8 cellular contexts compared by ENCODE assay signal in genomic region chr14:50116221-50116956, GRCh38. TPM values are rescaled to one million over a fixed set of nuclear protein-coding genes. Genes with fewer than 3 reads are reported as not detected.
A peak's percentile ranks its signal among the peaks of the same experiment; 100 is the strongest.
DNase-seq lines count a peak whose midpoint lies in the region; ATAC-seq and TF ChIP-seq lines count a peak whose summit lies in the region.

Gene VCPKMT, minus strand, starts transcription at chr14:50116572. Its CDS starts 20 bp downstream, at chr14:50116552.

- H3K9ac ChIP-seq in rectal smooth muscle tissue (ENCODE audit: low read length) = peak within 1 kb of the TSS; percentile 95

- H3K4me3 ChIP-seq in astrocyte of the cerebellum (ENCODE audit: low read depth, low read length) (peak within 1 kb of the TSS; percentile 80), hepatocyte (peak within 1 kb of the TSS; percentile 54), rectal smooth muscle tissue (ENCODE audit: low read length) (peak within 1 kb of the TSS; percentile 84), aorta (ENCODE audit: low read length in 2 of 2) (peak within 1 kb of the TSS; percentile 85)

- H3K9me3 ChIP-seq in hepatocyte (ENCODE audit: low read depth) (no peaks in the 10 kb centered on the region), aorta (ENCODE audit: control insufficient read depth, low read length) (no peaks in the 10 kb centered on the region)

- ATAC-seq in GM18511 (IDR thresholded peaks at IDR 0.05; ENCODE audit: unreplicated experiment) (peak; percentile 96), HG03025 (IDR thresholded peaks at IDR 0.05; ENCODE audit: low FRiP score, unreplicated experiment) (peak; percentile 81), aorta (ENCODE audit: low FRiP score) (peak; percentile 99)

- TF ChIP-seq CTCF in astrocyte of the cerebellum (IDR thresholded peaks at IDR 0.05; ENCODE audit: low read depth, low read length, missing control alignments) = no peak
- TF ChIP-seq CTCF in hepatocyte (IDR thresholded peaks at IDR 0.05; ENCODE audit: poor library complexity) = no peak

- H3K36me3 ChIP-seq in hepatocyte (replicated peaks; ENCODE audit: insufficient read depth, low read depth) (no peaks in the 10 kb centered on the region), rectal smooth muscle tissue (ENCODE audit: control insufficient read depth, insufficient read depth, low read length) (peaks cover 13% of the 10 kb centered on the region), aorta (ENCODE audit: control insufficient read depth in 1 of 2, insufficient read depth in 2 of 2, low read length in 1 of 2) (peaks cover 0 to 3% of the 10 kb centered on the region in 2 donors)

- peak within 1 kb of the TSS; percentile 95 for H3K27ac ChIP-seq in hepatocyte
- peak within 1 kb of the TSS; percentile 88 for H3K27ac ChIP-seq in rectal smooth muscle tissue (ENCODE audit: low read depth, low read length)
- H3K27ac ChIP-seq in aorta (ENCODE audit: low read depth in 1 of 2, low read length in 2 of 2) = peak within 1 kb of the TSS; percentile 1 to 76

- DNase-seq in NCI-H2029 treated with DMSO at 0.1 percent for 48 hours (lab: John Stamatoyannopoulos, UW) = peak; percentile 89
- DNase-seq in T-helper 22 cell (ENCODE audit: low read depth) = peak; percentile 89
- DNase-seq in astrocyte of the cerebellum (ENCODE audit: low read depth) = peak; percentile 69
- peak; percentile 97 for DNase-seq in hepatocyte (ENCODE audit: low spot score)
- DNase-seq in aorta = peak; percentile 96 to 99

- intact Hi-C loops in aorta (cut with DNase I) = no loop called here

- peak within 1 kb of the TSS; percentile 88 for H2AFZ ChIP-seq in hepatocyte

- in situ Hi-C loops in astrocyte of the cerebellum (cut with HindIII; ENCODE audit: low sequenced_read_pairs) = no loop called here

- WGBS in hepatocyte (ENCODE audit: low lambda C conversion rate, missing lambda C conversion rate) = 1% methylated on average over 61 of the region's 61 CpGs
- WGBS in aorta, 2 donors = 0% methylated on average over 61 of the region's 61 CpGs

- H3K27me3 ChIP-seq in hepatocyte = no peaks in the 10 kb centered on the region
- no peaks in the 10 kb centered on the region for H3K27me3 ChIP-seq in rectal smooth muscle tissue (ENCODE audit: control insufficient read depth, insufficient read depth, low read length)
- H3K27me3 ChIP-seq in aorta (ENCODE audit: control insufficient read depth in 1 of 2, insufficient read depth in 2 of 2, low read length in 1 of 2) = no peaks in the 10 kb centered on the region

- H3K79me2 ChIP-seq in hepatocyte = peaks cover 37% of the 10 kb centered on the region

- H4K20me1 ChIP-seq in hepatocyte (ENCODE audit: insufficient read depth, poor library complexity, severe bottlenecking) = no peaks in the 10 kb centered on the region

- peak within 1 kb of the TSS; percentile 80 for H3K4me2 ChIP-seq in hepatocyte

- no peaks in the 10 kb centered on the region for H3K9me2 ChIP-seq in hepatocyte (replicated peaks; ENCODE audit: insufficient read depth)

- H3K4me1 ChIP-seq in hepatocyte (ENCODE audit: insufficient read depth) (peaks cover 11% of the 10 kb centered on the region), rectal smooth muscle tissue (ENCODE audit: control insufficient read depth, insufficient read depth, low read length) (peaks cover 4% of the 10 kb centered on the region), aorta (ENCODE audit: control insufficient read depth in 1 of 2, insufficient read depth in 2 of 2, low read length in 2 of 2) (no peaks in the 10 kb centered on the region)

RNA-seq across cellular contexts. Expression of gene VCPKMT, which starts in this region (rescaled TPM):
- total RNA-seq in hepatocyte = 11.4 and 11.5 TPM in 2 replicates
- polyA plus RNA-seq in hepatocyte = 6.1 and 8.5 TPM in 2 replicates
- total RNA-seq in aorta = 1 to 10 TPM; 8.5 to 9.1 TPM
- polyA plus RNA-seq in aorta = 10 to 100 TPM in 1 of 2 donors, 1 to 10 TPM in 1; 4.5 to 11.6 TPM

Comparison
In these comparisons a context has a peak if more than half of its experiments do, and no peak if none do; other contexts are left out.
1. Peak in every context shown above with its lines: DNase-seq, ATAC-seq, H3K4me3 ChIP-seq and H3K27ac ChIP-seq.
2. H3K27ac ChIP-seq: peak in every context shown above with its lines; median percentile 95 in hepatocyte; 88 in rectal smooth muscle tissue; 38 in aorta.